In genomic region chr16:56247808-56248207, GRCh38 we compare ENCODE assay signal across 22 cellular contexts.
"Had no signal": no experiment of that assay in that cellular context is flagged by ENCODE, and none has a peak within 500 bp of the region (broad histone marks: within the 10 kb centered on the region; RNA-seq: fewer than 3 reads in every experiment).

No MANE protein-coding gene starts in this region.

- H3K36me3 ChIP-seq: SJSA1 had no signal

- H3K27ac ChIP-seq: HL-60, KMS-11, SJSA1, SK-N-MC had no signal

- H3K27me3 Mint-ChIP-seq: IgD-negative memory B cell had no signal

- H3K9me3 Mint-ChIP-seq: IgD-negative memory B cell had no signal

- H3K9me3 ChIP-seq: SJSA1 had no signal

- DNase-seq: Kasumi-1, MM.1S, NCI-H1092 treated with DMSO at 0.1 percent for 48 hours, NCI-H1436, NCI-H187, NCI-H2029, NCI-H2081 treated with DMSO at 0.1 percent for 48 hours, NCI-H2171, NCI-H226, NCI-H446, NCI-H510A, NCI-H69, NCI-H774, Right ventricle myocardium superior, RPMI8226, SIG-M5 had no signal

- H3K36me3 Mint-ChIP-seq: IgD-negative memory B cell had no signal

- ATAC-seq: K562 had no signal

- H3K4me3 ChIP-seq: K562, SJSA1, SK-N-MC had no signal

- H3K27me3 ChIP-seq: SJSA1 had no signal

- H3K4me3 Mint-ChIP-seq: IgD-negative memory B cell had no signal

- H3K27ac Mint-ChIP-seq: IgD-negative memory B cell had no signal

- H3K4me1 Mint-ChIP-seq: IgD-negative memory B cell had no signal
